In genomic region chr6:106383573-106383972, GRCh38 we compare ENCODE assay signal across 25 cellular contexts. TPM values are rescaled to one million over a fixed set of nuclear protein-coding genes. Genes with fewer than 3 reads are reported as not detected.
DNase-seq lines count a peak whose midpoint lies in the region; ATAC-seq and TF ChIP-seq lines count a peak whose summit lies in the region.
"Had no signal": no experiment of that assay in that cellular context is flagged by ENCODE, and none has a peak within 500 bp of the region (broad histone marks: within the 10 kb centered on the region; RNA-seq: fewer than 3 reads in every experiment).

No MANE protein-coding gene starts in this region.

- H4K20me1 ChIP-seq in mammary epithelial cell (ENCODE audit: insufficient read depth, low read length) (no peaks in the 10 kb centered on the region), MM.1S (ENCODE audit: insufficient read depth, low read length) (no peaks in the 10 kb centered on the region)

- 51% methylated on average over 2 of the region's 2 CpGs for WGBS in mammary epithelial cell (ENCODE audit: low coverage, missing lambda C conversion rate)

- no peak overlapping the region for H3K4me2 ChIP-seq in mammary epithelial cell (ENCODE audit: insufficient read depth, low read depth, low read length)
- H3K4me2 ChIP-seq in MM.1S (ENCODE audit: low read depth, low read length): no peak overlapping the region
- H3K4me2 ChIP-seq: smooth muscle cell had no signal

- in situ Hi-C loops in mammary epithelial cell (cut with MboI; ENCODE audit: low sequenced_read_pairs in 2 of 2): no loop called here
- in situ Hi-C loops in G401 (cut with HindIII; ENCODE audit: low sequenced_read_pairs): no loop called here

- H3K27ac ChIP-seq in mammary epithelial cell (ENCODE audit: insufficient read depth, low read depth, low read length) (peak overlapping the region; percentile 98), RWPE2 (ENCODE audit: poor library complexity, severe bottlenecking) (peak overlapping the region; percentile 96), MM.1S (ENCODE audit: low read length) (no peak overlapping the region)
- H3K27ac ChIP-seq: ascending aorta had no signal

- H3F3A ChIP-seq in MM.1S (ENCODE audit: insufficient read depth, low read length): no peaks in the 10 kb centered on the region

- H3K4me1 ChIP-seq in mammary epithelial cell (ENCODE audit: insufficient read depth, low read length) (peaks cover 72% of the 10 kb centered on the region), RWPE2 (ENCODE audit: insufficient read depth, poor library complexity, severe bottlenecking) (peaks cover 52% of the 10 kb centered on the region), MM.1S (ENCODE audit: low read length) (peaks cover 4% of the 10 kb centered on the region; the same call in 1 of the 2 replicates)
- H3K4me1 ChIP-seq: ascending aorta, BE2C had no signal

- H3K36me3 ChIP-seq in mammary epithelial cell (ENCODE audit: insufficient read depth, low read length): no peaks in the 10 kb centered on the region
- H3K36me3 ChIP-seq in RWPE2 (ENCODE audit: low read depth): no peaks in the 10 kb centered on the region
- H3K36me3 ChIP-seq in MM.1S (replicated peaks; ENCODE audit: insufficient read depth, low read length): no peaks in the 10 kb centered on the region
- H3K36me3 ChIP-seq: ascending aorta, BE2C had no signal

- H3K36me3 Mint-ChIP-seq in MCF 10A (ENCODE audit: insufficient read depth, unreplicated experiment): no peaks in the 10 kb centered on the region
- H3K36me3 Mint-ChIP-seq: activated CD8-positive, alpha-beta memory T cell treated with anti-CD3 and anti-CD28 coated beads, Interleukin-2, amount 10 ng/mL, durations not matched to agents 7 days and 5 days; activated naive CD4-positive, alpha-beta T cell treated with anti-CD3 and anti-CD28 coated beads, Interleukin-2, amount 50 U/mL, for 24 hours had no signal

- BruUV-seq in mammary epithelial cell (replicated peaks; lab: Mats Ljungman, UMichigan) (no TSS peak), MCF 10A (replicated peaks; lab: Mats Ljungman, UMichigan) (no TSS peak)

- H3K4me3 ChIP-seq in mammary epithelial cell (replicated peaks in 1 of 3; ENCODE audit: insufficient read depth in 1 of 3, low read depth in 2 of 3, low read length in 3 of 3) (no peak overlapping the region), RWPE2 (ENCODE audit: severe bottlenecking) (no peak overlapping the region), fibroblast of mammary gland (ENCODE audit: control insufficient read depth, low read depth, low read length) (no peak overlapping the region), MM.1S (ENCODE audit: low read length) (no peak overlapping the region)
- H3K4me3 ChIP-seq: ascending aorta, smooth muscle cell had no signal

- POLR2A ChIA-PET in MCF 10A (lab: Yijun Ruan, JAX): interaction anchor here (1.0 kb wide), 1 partner anchor 358 kb away, joined by 3 read pairs; no protein-coding TSS in a partner anchor

- H2AFZ ChIP-seq in mammary epithelial cell (ENCODE audit: low read depth, low read length): no peak overlapping the region
- H2AFZ ChIP-seq in MM.1S (ENCODE audit: low read length): no peak overlapping the region

- H3K9me3 ChIP-seq in mammary epithelial cell (replicated peaks; ENCODE audit: insufficient read depth, low read length): no peaks in the 10 kb centered on the region
- no peaks in the 10 kb centered on the region for H3K9me3 ChIP-seq in RWPE2 (ENCODE audit: severe bottlenecking)
- no peaks in the 10 kb centered on the region for H3K9me3 ChIP-seq in MM.1S (replicated peaks; ENCODE audit: insufficient read depth, low read length)
- H3K9me3 ChIP-seq: ascending aorta, BE2C had no signal

- peak; percentile 22; the same call in 1 of the 3 replicates for ATAC-seq in RWPE2 (ENCODE audit: low read depth)
- ATAC-seq: activated CD8-positive, alpha-beta memory T cell treated with anti-CD3 and anti-CD28 coated beads, Interleukin-2, amount 10 ng/mL, durations not matched to agents 7 days and 5 days; left lobe of liver had no signal

- no peak overlapping the region for H3K27ac Mint-ChIP-seq in MCF 10A (ENCODE audit: low read depth, unreplicated experiment)
- H3K27ac Mint-ChIP-seq: activated CD4-positive, alpha-beta T cell treated with anti-CD3 and anti-CD28 coated beads, Interleukin-2, amount 10 ng/mL, durations not matched to agents 7 days and 5 days; activated CD8-positive, alpha-beta memory T cell treated with anti-CD3 and anti-CD28 coated beads, Interleukin-2, amount 10 ng/mL, durations not matched to agents 7 days and 5 days; activated naive CD4-positive, alpha-beta T cell treated with anti-CD3 and anti-CD28 coated beads, Interleukin-2, amount 50 U/mL, for 24 hours; activated T-helper 1 cell treated with anti-CD3 and anti-CD28 coated beads, Interleukin-12 subunit alpha, Interleukin-12 subunit beta, Interleukin-2, Interleukin-4 antibody, amounts not matched to agents 30 ng/mL and 10 ng/mL and 1 ng/mL, durations not matched to agents 14 hours and 24 hours and 36 hours; endodermal cell had no signal

- no peak overlapping the region for H3K4me3 Mint-ChIP-seq in MCF 10A (ENCODE audit: unreplicated experiment)
- H3K4me3 Mint-ChIP-seq: activated CD4-positive, alpha-beta T cell treated with anti-CD3 and anti-CD28 coated beads, Interleukin-2, amount 10 ng/mL, durations not matched to agents 7 days and 5 days; activated CD8-positive, alpha-beta memory T cell treated with anti-CD3 and anti-CD28 coated beads, Interleukin-2, amount 10 ng/mL, durations not matched to agents 7 days and 5 days; activated naive CD4-positive, alpha-beta T cell treated with anti-CD3 and anti-CD28 coated beads, Interleukin-2, amount 50 U/mL, for 24 hours; activated T-helper 1 cell treated with anti-CD3 and anti-CD28 coated beads, Interleukin-12 subunit alpha, Interleukin-12 subunit beta, Interleukin-2, Interleukin-4 antibody, amounts not matched to agents 30 ng/mL and 10 ng/mL and 1 ng/mL, durations not matched to agents 14 hours and 24 hours and 36 hours; endodermal cell had no signal

- H3K27me3 Mint-ChIP-seq in MCF 10A (ENCODE audit: insufficient read depth, unreplicated experiment): no peaks in the 10 kb centered on the region
- H3K27me3 Mint-ChIP-seq: activated naive CD4-positive, alpha-beta T cell treated with anti-CD3 and anti-CD28 coated beads, Interleukin-2, amount 50 U/mL, for 24 hours had no signal

- CTCF ChIA-PET in mammary epithelial cell (lab: Charles Lee; ENCODE audit: low non-redundant PET): interaction anchor here (0.7 kb wide), 1 partner anchor 14 kb away, joined by 3 read pairs; no protein-coding TSS in a partner anchor
- CTCF ChIA-PET in MCF 10A (lab: Yijun Ruan, JAX): interaction anchor here (0.6 kb wide), 1 partner anchor 118 kb away, joined by 3 read pairs; no protein-coding TSS in a partner anchor

- TF ChIP-seq CTCF in mammary epithelial cell (conservative IDR thresholded peaks at IDR 0.05 in 1 of 2, IDR thresholded peaks at IDR 0.05 in 1 of 2; ENCODE audit: extremely low read depth in 1 of 2, insufficient read depth in 1 of 2, low read depth in 1 of 2, low read length in 2 of 2) (no peak), MCF 10A (IDR thresholded peaks at IDR 0.05; ENCODE audit: unreplicated experiment) (no peak), RWPE2 (IDR thresholded peaks at IDR 0.05; ENCODE audit: poor library complexity, severe bottlenecking) (no peak), fibroblast of mammary gland (conservative IDR thresholded peaks at IDR 0.05; ENCODE audit: control insufficient read depth, insufficient read depth, low read depth, low read length) (no peak), MM.1S (IDR thresholded peaks at IDR 0.05; ENCODE audit: low read length) (no peak)

- H3K79me2 ChIP-seq in mammary epithelial cell (ENCODE audit: insufficient read depth, low read length) (peaks cover 70% of the 10 kb centered on the region), MM.1S (ENCODE audit: low read length) (no peaks in the 10 kb centered on the region)

- H3K9me2 ChIP-seq in MM.1S (replicated peaks; ENCODE audit: insufficient read depth, low read length): no peaks in the 10 kb centered on the region

- peaks cover 27% of the 10 kb centered on the region for H3K4me1 Mint-ChIP-seq in MCF 10A (ENCODE audit: insufficient read depth, unreplicated experiment)
- H3K4me1 Mint-ChIP-seq: activated naive CD4-positive, alpha-beta T cell treated with anti-CD3 and anti-CD28 coated beads, Interleukin-2, amount 50 U/mL, for 24 hours; endodermal cell had no signal

- H3K9me3 Mint-ChIP-seq in MCF 10A (ENCODE audit: unreplicated experiment): no peaks in the 10 kb centered on the region
- H3K9me3 Mint-ChIP-seq: activated CD4-positive, alpha-beta T cell treated with anti-CD3 and anti-CD28 coated beads, Interleukin-2, amount 10 ng/mL, durations not matched to agents 7 days and 5 days; activated naive CD4-positive, alpha-beta T cell treated with anti-CD3 and anti-CD28 coated beads, Interleukin-2, amount 50 U/mL, for 24 hours; activated T-helper 1 cell treated with anti-CD3 and anti-CD28 coated beads, Interleukin-12 subunit alpha, Interleukin-12 subunit beta, Interleukin-2, Interleukin-4 antibody, amounts not matched to agents 30 ng/mL and 10 ng/mL and 1 ng/mL, durations not matched to agents 14 hours and 24 hours and 36 hours; endodermal cell had no signal

- H3K27me3 ChIP-seq in mammary epithelial cell (ENCODE audit: insufficient read depth, low read length) (no peaks in the 10 kb centered on the region), RWPE2 (ENCODE audit: insufficient read depth, poor library complexity, severe bottlenecking) (no peaks in the 10 kb centered on the region), MM.1S (replicated peaks; ENCODE audit: insufficient read depth, low read length) (no peaks in the 10 kb centered on the region)
- H3K27me3 ChIP-seq: ascending aorta had no signal

- DNase-seq in mammary epithelial cell (peak; percentile 56), MCF 10A (ENCODE audit: unreplicated experiment) (no peak), RWPE2 (ENCODE audit: low spot score) (no peak), fibroblast of mammary gland (ENCODE audit: low read depth) (peak; percentile 45), G401 (ENCODE audit: low spot score) (no peak), MM.1S (no peak), NK-92 (lab: John Stamatoyannopoulos, UW; ENCODE audit: unreplicated experiment) (no peak), posterior cingulate gyrus (no peak)
- DNase-seq: activated CD4-positive, alpha-beta T cell treated with anti-CD3 and anti-CD28 coated beads, Interleukin-2, amount 10 ng/mL, durations not matched to agents 7 days and 5 days; activated CD8-positive, alpha-beta memory T cell treated with anti-CD3 and anti-CD28 coated beads, Interleukin-2, amount 10 ng/mL, durations not matched to agents 7 days and 5 days; BE2C; caudate nucleus; endodermal cell; GDM1; KG1; NCI-H1092; NCI-H187; NCI-H526 treated with DMSO at 0.1 percent for 48 hours; nucleus accumbens; stimulated activated CD4-positive, alpha-beta T cell treated with anti-CD3 and anti-CD28 coated beads, Interleukin-2, amount 100 ng/mL, for 24 hours had no signal

- dilution Hi-C loops in mammary epithelial cell (cut with HindIII; ENCODE audit: low sequenced_read_pairs): no loop called here

- no peak overlapping the region for H3K9ac ChIP-seq in mammary epithelial cell (ENCODE audit: insufficient read depth, low read length)
- no peak overlapping the region for H3K9ac ChIP-seq in MM.1S (ENCODE audit: low read length)

- intact Hi-C loops in mammary epithelial cell (cut with micrococcal nuclease) (no loop called here), MCF 10A (cut with micrococcal nuclease) (no loop called here), posterior cingulate gyrus (cut with DNase I) (no loop called here)

RNA-seq across cellular contexts. Expression of gene CRYBG1, which starts 23.1 kb away (rescaled TPM):
- total RNA-seq in mammary epithelial cell (10 to 100 TPM; 78.5 to 92.9 TPM), MCF 10A (2022) (36.5 and 45.3 TPM in 2 replicates)
- polyA plus RNA-seq in mammary epithelial cell: 28.3 TPM
- polyA minus RNA-seq in mammary epithelial cell: 102 TPM
- not detected in 2 replicates for total RNA-seq in G401 (2014; rRNA removed; shearing (Covaris generic))

RNA-seq across cellular contexts. Expression of gene ATG5, which starts 58.0 kb away (rescaled TPM):
- total RNA-seq in mammary epithelial cell (10 to 100 TPM; 34.5 to 46.0 TPM), MCF 10A (2022) (26.4 and 33.3 TPM in 2 replicates)
- polyA plus RNA-seq in mammary epithelial cell: 22.6 TPM
- polyA minus RNA-seq in mammary epithelial cell: 52.8 TPM
- total RNA-seq in G401 (2014; rRNA removed; shearing (Covaris generic)): 38.6 and 40.8 TPM in 2 replicates

Comparison
In these comparisons a context has a peak if more than half of its experiments do, and no peak if none do; other contexts are left out.
1. DNase-seq: peak in mammary epithelial cell (single experiment) and fibroblast of mammary gland (single experiment); none in MCF 10A (single experiment), RWPE2 (single experiment), G401 (single experiment), MM.1S (single experiment), NK-92 (single experiment) and posterior cingulate gyrus (0 of 10).
2. RNA of gene CRYBG1, which starts 23.1 kb away (total RNA-seq): 78.5 to 92.9 TPM in mammary epithelial cell and 36.5 to 45.3 TPM in MCF 10A; not detected in G401; every median in the first group is over 10 times any median in the second.